In the genomic region with DNA sequence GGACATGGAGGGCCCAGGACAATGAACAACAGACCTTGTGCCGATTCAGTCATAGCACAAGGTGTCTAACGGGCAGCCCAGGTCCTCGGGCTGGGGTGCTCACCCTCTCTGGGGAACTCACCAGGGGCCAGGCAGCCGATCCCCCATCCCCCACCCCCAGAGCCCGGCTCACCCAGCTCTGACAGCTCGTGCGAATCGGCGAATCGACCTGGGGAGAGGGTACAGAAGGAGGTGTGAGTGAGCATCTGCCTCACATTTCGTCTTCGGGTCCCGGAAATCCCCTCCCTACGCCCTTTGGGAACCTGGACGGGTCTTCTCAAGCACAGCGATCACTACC, we compare ENCODE assay signal across 8 cellular contexts. TPM values are rescaled to one million over a fixed set of nuclear protein-coding genes. Genes with fewer than 3 reads are reported as not detected.
DNase-seq lines count a peak whose midpoint lies in the region; ATAC-seq and TF ChIP-seq lines count a peak whose summit lies in the region.

No MANE protein-coding gene starts in this region.

- H3K36me3 Mint-ChIP-seq in CD4-positive, alpha-beta T cell (ENCODE audit: low read depth), result peaks cover 41% of the 10 kb centered on the region
- H3K36me3 Mint-ChIP-seq in mesothelial cell of epicardium, result peaks cover 2% of the 10 kb centered on the region

- in situ Hi-C loops in brain microvascular endothelial cell (cut with HindIII; ENCODE audit: low pct_ligation_motif_present, low sequenced_read_pairs), result no loop called here

- no peaks in the 10 kb centered on the region for H3K9me3 ChIP-seq in CD4-positive, alpha-beta T cell (ENCODE audit: control insufficient read depth, low read length)

- H3K9me3 Mint-ChIP-seq in CD4-positive, alpha-beta T cell, result no peaks in the 10 kb centered on the region
- H3K9me3 Mint-ChIP-seq in mesothelial cell of epicardium, result no peaks in the 10 kb centered on the region

- no peak for TF ChIP-seq CTCF in CD4-positive, alpha-beta T cell (IDR thresholded peaks at IDR 0.05)
- TF ChIP-seq CTCF in brain microvascular endothelial cell (IDR thresholded peaks at IDR 0.05; ENCODE audit: low read depth, low read length, missing control alignments) (no peak), mesothelial cell of epicardium (IDR thresholded peaks at IDR 0.05; ENCODE audit: unreplicated experiment) (no peak)

- peak overlapping the region; percentile 94 for H3K27ac Mint-ChIP-seq in CD4-positive, alpha-beta T cell
- H3K27ac Mint-ChIP-seq in mesothelial cell of epicardium, result peak overlapping the region; percentile 98

- peaks cover 5% of the 10 kb centered on the region for H3K27me3 Mint-ChIP-seq in CD4-positive, alpha-beta T cell
- peaks cover 16% of the 10 kb centered on the region for H3K27me3 Mint-ChIP-seq in mesothelial cell of epicardium (ENCODE audit: low read depth)

- H3K4me3 ChIP-seq in brain microvascular endothelial cell (ENCODE audit: low read depth, low read length), result peak overlapping the region; percentile 96

- H3K27me3 ChIP-seq in CD4-positive, alpha-beta T cell (ENCODE audit: control insufficient read depth, insufficient read depth, low read length), result no peaks in the 10 kb centered on the region
- H3K27me3 ChIP-seq in brain microvascular endothelial cell (replicated peaks), result peaks cover 10% of the 10 kb centered on the region

- peaks cover 23% of the 10 kb centered on the region for H3K36me3 ChIP-seq in brain microvascular endothelial cell (replicated peaks)

- CTCF ChIA-PET in CD4-positive, alpha-beta T cell (lab: Charles Lee), result interaction anchor here (1.0 to 1.2 kb wide), 2 partner anchors 9 to 75 kb away, joined by 3 to 4 read pairs; no protein-coding TSS in a partner anchor

- peak in 1 of 10 experiments; percentile 27 for DNase-seq in CD4-positive, alpha-beta T cell
- DNase-seq in brain microvascular endothelial cell (no peak), mesothelial cell of epicardium (ENCODE audit: low spot score in 2 of 2, unreplicated experiment in 2 of 2) (no peak), NCI-H2171 treated with DMSO at 0.1 percent for 48 hours (lab: John Stamatoyannopoulos, UW) (no peak)
- DNase-seq in activated CD4-positive, CD25-positive, alpha-beta regulatory T cell (lab: John Stamatoyannopoulos, UW), result no peak

- H3K27ac ChIP-seq in CD4-positive, alpha-beta T cell (ENCODE audit: low read depth, low read length), result peak overlapping the region; percentile 90
- H3K27ac ChIP-seq in brain microvascular endothelial cell, result peak overlapping the region; percentile 51

- intact Hi-C loops in CD4-positive, alpha-beta T cell (cut with DNase I, micrococcal nuclease), result loop anchor here in 1 of 2 experiments (2.0 to 10.0 kb wide), 6 partner anchors 16 to 785 kb away; partner anchors contain the start of genes AMBRA1, ARHGAP1, PHF21A and PRDM11

- ATAC-seq in CD4-positive, alpha-beta T cell (ENCODE audit: poor library complexity), result peak; percentile 1
- ATAC-seq in HG03159 (IDR thresholded peaks at IDR 0.05; ENCODE audit: unreplicated experiment), result peak; percentile 1
- no peak for ATAC-seq in HG03095 (IDR thresholded peaks at IDR 0.05; ENCODE audit: unreplicated experiment)
- no peak for ATAC-seq in HG02588 (IDR thresholded peaks at IDR 0.05; ENCODE audit: unreplicated experiment)

- POLR2A ChIA-PET in CD4-positive, alpha-beta T cell (lab: Charles Lee), result interaction anchor here (0.7 to 3.6 kb wide), 13 partner anchors 8 to 1297 kb away, joined by 3 to 43 read pairs (median 3); partner anchors contain the start of genes AMBRA1, CRY2 and DDB2

- H3K4me1 Mint-ChIP-seq in CD4-positive, alpha-beta T cell (ENCODE audit: low read depth), result peaks cover 54% of the 10 kb centered on the region
- peaks cover 18% of the 10 kb centered on the region for H3K4me1 Mint-ChIP-seq in mesothelial cell of epicardium

- peak overlapping the region; percentile 99 for H3K4me3 Mint-ChIP-seq in CD4-positive, alpha-beta T cell
- H3K4me3 Mint-ChIP-seq in mesothelial cell of epicardium, result peak overlapping the region; percentile 96

RNA-seq across cellular contexts. Expression of gene PEX16, which starts 0.4 kb away (rescaled TPM):
- 10 to 100 TPM; 56.3 to 62.0 TPM for total RNA-seq in CD4-positive, alpha-beta T cell
- total RNA-seq in mesothelial cell of epicardium, result 19.8 to 23.1 TPM (median 20.7 TPM) in 3 replicates

RNA-seq across cellular contexts. Expression of gene LARGE2, which starts 5.2 kb away (rescaled TPM):
- 1 to 10 TPM; 2.7 to 3.5 TPM for total RNA-seq in CD4-positive, alpha-beta T cell
- 5.0 to 6.0 TPM (median 5.2 TPM) in 3 replicates for total RNA-seq in mesothelial cell of epicardium

RNA-seq across cellular contexts. Expression of gene FREY1, which starts 10.2 kb away (rescaled TPM):
- 1 to 10 TPM; 5.7 to 6.0 TPM for total RNA-seq in CD4-positive, alpha-beta T cell
- total RNA-seq in mesothelial cell of epicardium, result 2.3 to 3.9 TPM (median 3.4 TPM) in 3 replicates

RNA-seq across cellular contexts. Expression of gene MAPK8IP1, which starts 31.8 kb away (rescaled TPM):
- 1 to 10 TPM; 2.3 to 2.4 TPM for total RNA-seq in CD4-positive, alpha-beta T cell
- 11.5 to 13.8 TPM (median 12.7 TPM) in 3 replicates for total RNA-seq in mesothelial cell of epicardium

Comparison
In these comparisons a context has a peak if more than half of its experiments do, and no peak if none do; other contexts are left out.
1. ATAC-seq: peak in CD4-positive, alpha-beta T cell (single experiment) and HG03159 (single experiment); none in HG03095 (single experiment) and HG02588 (single experiment).